ENCODE assay signal across 23 cellular contexts in the genomic region with DNA sequence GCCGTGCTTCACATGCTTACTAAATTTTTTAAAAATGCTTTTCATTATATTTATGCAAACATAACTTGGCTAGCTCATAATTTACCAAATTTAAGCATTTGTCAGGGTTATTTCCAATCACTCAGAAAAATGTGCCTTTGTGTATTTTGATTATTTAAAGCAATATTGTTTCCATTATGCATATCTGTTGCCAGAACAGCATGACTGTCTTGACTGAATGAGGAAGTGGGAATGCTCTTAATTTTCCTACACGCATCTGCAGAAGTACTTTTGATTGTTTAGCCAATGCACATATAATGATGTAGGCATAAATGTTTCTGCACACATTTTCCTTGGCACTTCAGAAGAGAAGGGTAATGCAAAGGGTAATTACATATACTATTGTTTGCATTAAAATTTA.
"Had no signal": no experiment of that assay in that cellular context is flagged by ENCODE, and none has a peak within 500 bp of the region (broad histone marks: within the 10 kb centered on the region; RNA-seq: fewer than 3 reads in every experiment).

No MANE protein-coding gene starts in this region.

- H3K4me1 ChIP-seq: parathyroid adenoma, psoas muscle, right lobe of liver, spleen, testis, tibial nerve, upper lobe of right lung had no signal

- H3K36me3 ChIP-seq: esophagus muscularis mucosa, heart left ventricle, right lobe of liver, spleen, tibial nerve, upper lobe of right lung had no signal

- H3K9ac ChIP-seq: parathyroid adenoma had no signal

- H2AFZ ChIP-seq: parathyroid adenoma had no signal

- ATAC-seq: effector memory CD8-positive, alpha-beta T cell; heart left ventricle; left colon; left ventricle myocardium superior; naive thymus-derived CD4-positive, alpha-beta T cell; psoas muscle; right lobe of liver; stimulated activated naive B cell treated with anti-CD40 and anti-IgM and Interleukin-4, amounts not matched to agents 10 μg/mL and 1 μg/mL and 100 μg/mL, for 72 hours; stimulated activated naive CD8-positive, alpha-beta T cell treated with anti-CD3 and anti-CD28 coated beads, Interleukin-15, amount 100 ng/mL, for 72 hours; upper lobe of right lung had no signal

- H3K79me2 ChIP-seq: parathyroid adenoma had no signal

- DNase-seq: effector memory CD8-positive, alpha-beta T cell; foreskin melanocyte; heart left ventricle; hippocampal formation; left colon; left ventricle myocardium superior; naive thymus-derived CD4-positive, alpha-beta T cell; nephron progenitor cell; psoas muscle; retina; right lobe of liver; spleen; stimulated activated CD4-positive, alpha-beta T cell treated with anti-CD3 and anti-CD28 coated beads, Interleukin-15, amount 100 ng/mL, for 24 hours; stimulated activated CD4-positive, alpha-beta T cell treated with anti-CD3 and anti-CD28 coated beads, Interleukin-1b, Interleukin-23, amount 100 ng/mL, for 48 hours; stimulated activated CD4-positive, alpha-beta T cell treated with anti-CD3 and anti-CD28 coated beads, Interleukin-4, amount 100 ng/mL, for 4 hours; stimulated activated naive B cell treated with anti-CD40 and anti-IgM and Interleukin-4, amounts not matched to agents 10 μg/mL and 1 μg/mL and 100 μg/mL, for 72 hours; stimulated activated naive CD8-positive, alpha-beta T cell treated with anti-CD3 and anti-CD28 coated beads, Interleukin-15, amount 100 ng/mL, for 72 hours; testis; upper lobe of right lung had no signal

- H3K9me3 ChIP-seq: esophagus muscularis mucosa, heart left ventricle, psoas muscle, right lobe of liver, spleen, testis, tibial nerve, upper lobe of right lung had no signal

- H3K27me3 ChIP-seq: esophagus muscularis mucosa, heart left ventricle, right lobe of liver, spleen, testis, tibial nerve, upper lobe of right lung had no signal

- H3K4me3 ChIP-seq: esophagus muscularis mucosa, heart left ventricle, lung, psoas muscle, right lobe of liver, spleen, testis, tibial nerve, upper lobe of right lung had no signal

- H3K27ac ChIP-seq: esophagus muscularis mucosa, heart left ventricle, parathyroid adenoma, psoas muscle, right lobe of liver, spleen, testis, tibial nerve, upper lobe of right lung had no signal
